Comparison of ENCODE assay signal across 8 cellular contexts in genomic region chr2:241355983-241356870, GRCh38.
DNase-seq lines count a peak whose midpoint lies in the region; ATAC-seq and TF ChIP-seq lines count a peak whose summit lies in the region.

FARP2 (plus strand) TSS chr2:241356285; CDS start chr2:241373108, 16,823 bp downstream.

- peak within 1 kb of the TSS; percentile 86 for H3K27ac Mint-ChIP-seq in activated naive CD4-positive, alpha-beta T cell treated with anti-CD3 and anti-CD28 coated beads, Interleukin-2, amount 50 U/mL, for 24 hours

- no peaks in the 10 kb centered on the region for H3K9me3 Mint-ChIP-seq in activated naive CD4-positive, alpha-beta T cell treated with anti-CD3 and anti-CD28 coated beads, Interleukin-2, amount 50 U/mL, for 24 hours

- peak within 1 kb of the TSS; percentile 86 for H3K4me3 Mint-ChIP-seq in activated naive CD4-positive, alpha-beta T cell treated with anti-CD3 and anti-CD28 coated beads, Interleukin-2, amount 50 U/mL, for 24 hours

- H3K36me3 Mint-ChIP-seq in activated naive CD4-positive, alpha-beta T cell treated with anti-CD3 and anti-CD28 coated beads, Interleukin-2, amount 50 U/mL, for 24 hours: no peaks in the 10 kb centered on the region

- ATAC-seq in HG02623 (IDR thresholded peaks at IDR 0.05; ENCODE audit: unreplicated experiment) (peak; percentile 74), SK-N-SH treated with all-trans-retinoic acid at 6 μM for 48 hours (peak; percentile 91)

- TF ChIP-seq CTCF in GM10266 (IDR thresholded peaks at IDR 0.05; ENCODE audit: control insufficient read depth, insufficient read depth, low read depth, missing control alignments): no peak

- peak; percentile 95 for DNase-seq in GM10266 (ENCODE audit: extremely low spot score)
- peak; percentile 95 for DNase-seq in NCI-H1092 treated with DMSO at 0.1 percent for 48 hours (lab: John Stamatoyannopoulos, UW)
- peak; percentile 99 for DNase-seq in globus pallidus (ENCODE audit: low spot score)
- DNase-seq in nucleus accumbens (lab: John Stamatoyannopoulos, UW): peak; percentile 69 to 100 (median 99)
- peak; percentile 99 for DNase-seq in superior temporal gyrus (ENCODE audit: extremely low spot score)

- H3K4me1 Mint-ChIP-seq in activated naive CD4-positive, alpha-beta T cell treated with anti-CD3 and anti-CD28 coated beads, Interleukin-2, amount 50 U/mL, for 24 hours: peaks cover 24% of the 10 kb centered on the region

- H3K27me3 Mint-ChIP-seq in activated naive CD4-positive, alpha-beta T cell treated with anti-CD3 and anti-CD28 coated beads, Interleukin-2, amount 50 U/mL, for 24 hours: no peaks in the 10 kb centered on the region

TF ChIP-seq in SK-N-SH treated with all-trans-retinoic acid at 6 μM for 48 hours, 23 proteins besides CTCF, POLR2A, EP300 and RAD21:
- TF ChIP-seq SNAI2 (CRISPR knock-in tag; IDR thresholded peaks at IDR 0.05) (no peak), PPARA (CRISPR knock-in tag; IDR thresholded peaks at IDR 0.05; ENCODE audit: borderline replicate concordance) (no peak), ARNTL (CRISPR knock-in tag; IDR thresholded peaks at IDR 0.05; ENCODE audit: borderline replicate concordance, low read depth) (no peak), ESRRG (CRISPR knock-in tag; IDR thresholded peaks at IDR 0.05) (no peak), RARB (CRISPR knock-in tag; IDR thresholded peaks at IDR 0.05) (no peak), ZNF8 (CRISPR knock-in tag; IDR thresholded peaks at IDR 0.05) (no peak), TCF4 (CRISPR knock-in tag; IDR thresholded peaks at IDR 0.05; ENCODE audit: borderline replicate concordance) (no peak), ZFP30 (CRISPR knock-in tag; IDR thresholded peaks at IDR 0.05) (no peak), ZNF70 (CRISPR knock-in tag; IDR thresholded peaks at IDR 0.05) (no peak), PATZ1 (CRISPR knock-in tag; IDR thresholded peaks at IDR 0.05; ENCODE audit: borderline replicate concordance) (no peak), OSR1 (CRISPR knock-in tag; IDR thresholded peaks at IDR 0.05) (no peak), POU6F1 (CRISPR knock-in tag; IDR thresholded peaks at IDR 0.05; ENCODE audit: borderline replicate concordance, low read depth) (no peak)

Comparison
In these comparisons a context has a peak if more than half of its experiments do, and no peak if none do; other contexts are left out.
1. Peak in every context shown above with its lines: DNase-seq and ATAC-seq.